21 cellular contexts compared by ENCODE assay signal in genomic region chr4:96150501-96150900, GRCh38.
"Had no signal": no experiment of that assay in that cellular context is flagged by ENCODE, and none has a peak within 500 bp of the region (broad histone marks: within the 10 kb centered on the region; RNA-seq: fewer than 3 reads in every experiment).

No MANE protein-coding gene starts in this region.

- H3K4me1 ChIP-seq: SJSA1 had no signal

- ATAC-seq: HepG2 had no signal

- H3K4me3 ChIP-seq: MG63, SJSA1, SK-N-MC had no signal

- DNase-seq: IMR-90, Karpas-422, MG63, NCI-H1092, NCI-H1105 treated with DMSO at 0.1 percent for 48 hours, NCI-H1417 treated with DMSO at 0.1 percent for 48 hours, NCI-H146, NCI-H1694 treated with DMSO at 0.1 percent for 48 hours, NCI-H1930, NCI-H2081, NCI-H2107, NCI-H2227 treated with DMSO at 0.1 percent for 48 hours, NCI-H524 treated with DMSO at 0.1 percent for 48 hours, NCI-H69, NCI-H774, Right ventricle myocardium superior, RPMI8226, SIG-M5 had no signal

- H3K36me3 ChIP-seq: MG63, SJSA1 had no signal

- H3K27me3 ChIP-seq: MG63, SJSA1 had no signal

- H3K27ac ChIP-seq: SJSA1, SK-N-MC had no signal

- H3K9me3 ChIP-seq: MG63, SJSA1 had no signal
